10 cellular contexts compared by ENCODE assay signal in the genomic region with DNA sequence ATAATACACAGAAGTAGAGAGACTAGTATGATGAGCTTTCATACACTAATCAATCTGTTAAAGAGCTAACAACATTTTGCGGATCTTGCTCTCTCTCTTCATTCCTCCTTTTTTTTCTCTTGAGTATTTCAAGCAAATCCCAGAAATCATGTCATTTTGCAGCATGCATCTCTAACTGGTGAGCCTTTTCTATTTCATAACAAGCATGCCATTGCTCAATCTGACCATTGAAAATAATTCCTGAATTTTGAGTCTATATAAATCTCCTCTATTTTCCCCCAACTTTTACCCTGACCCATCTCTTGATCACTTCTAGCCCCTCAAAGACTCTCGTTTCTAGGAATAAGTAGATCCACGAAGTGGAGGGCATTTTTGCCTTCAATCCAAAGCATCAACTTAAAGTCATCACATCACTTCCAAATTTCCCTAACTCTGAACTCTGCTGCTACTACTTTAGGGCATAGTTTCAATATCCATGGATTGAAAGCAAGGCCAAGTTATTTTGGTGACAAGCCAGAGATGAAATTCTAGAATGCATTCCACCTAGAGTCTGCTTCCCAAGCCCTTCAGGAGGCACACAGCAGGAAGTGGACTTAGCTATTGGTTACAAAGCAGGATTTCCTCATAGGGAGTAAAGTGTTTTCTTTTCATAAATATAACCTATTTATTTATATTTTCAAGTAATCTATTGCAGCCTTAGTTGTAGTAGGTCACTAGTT.
DNase-seq lines count a peak whose midpoint lies in the region; ATAC-seq and TF ChIP-seq lines count a peak whose summit lies in the region.
"Had no signal": no experiment of that assay in that cellular context is flagged by ENCODE, and none has a peak within 500 bp of the region (broad histone marks: within the 10 kb centered on the region; RNA-seq: fewer than 3 reads in every experiment).

No MANE protein-coding gene starts in this region.

- H3K27me3 ChIP-seq in ACC112 (ENCODE audit: insufficient read depth, low read length) (no peaks in the 10 kb centered on the region), MG63 (no peaks in the 10 kb centered on the region)

- H3K27ac ChIP-seq in ACC112 (ENCODE audit: low read depth, low read length): peak overlapping the region; percentile 90

- no peak overlapping the region for H3K4me3 Mint-ChIP-seq in activated T-helper 2 cell treated with anti-CD3 and anti-CD28 coated beads, Interferon-gamma antibody, Interleukin-2, Interleukin-4, amounts not matched to agents 10 μg/mL and 5 μg/mL and 100 μg/mL, durations not matched to agents 14 hours and 24 hours and 36 hours (ENCODE audit: low read depth)
- H3K4me3 Mint-ChIP-seq in T-cell: no peak overlapping the region
- H3K4me3 Mint-ChIP-seq: activated T-cell treated with anti-CD3 and anti-CD28 coated beads, Interleukin-2, amount 50 U/mL, for 4 hours had no signal

- POLR2A ChIA-PET in T-cell (lab: Charles Lee): no interaction called here

- H3K36me3 ChIP-seq in ACC112 (ENCODE audit: insufficient read depth, low read length): no peaks in the 10 kb centered on the region
- H3K36me3 ChIP-seq in MG63: no peaks in the 10 kb centered on the region

- intact Hi-C loops in activated T-helper 2 cell treated with anti-CD3 and anti-CD28 coated beads, Interferon-gamma antibody, Interleukin-2, Interleukin-4, amounts not matched to agents 10 μg/mL and 5 μg/mL and 100 μg/mL, durations not matched to agents 14 hours and 24 hours and 36 hours (cut with micrococcal nuclease): no loop called here

- H3K4me3 ChIP-seq in ACC112 (ENCODE audit: low read depth, low read length) (peak overlapping the region; percentile 12; the same call in 1 of the 2 replicates), MG63 (no peak overlapping the region)

- DNase-seq in MG63 (peak; percentile 73), fibroblast of gingiva (ENCODE audit: low read depth) (peak; percentile 85), omental fat pad (ENCODE audit: low spot score) (no peak), T-cell (no peak), GM19238 (ENCODE audit: insufficient read length, low spot score) (no peak)
- DNase-seq in activated T-helper 2 cell treated with anti-CD3 and anti-CD28 coated beads, Interferon-gamma antibody, Interleukin-2, Interleukin-4, amounts not matched to agents 10 μg/mL and 5 μg/mL and 100 μg/mL, durations not matched to agents 14 hours and 24 hours and 36 hours (ENCODE audit: low spot score): no peak
- DNase-seq: activated T-cell treated with anti-CD3 and anti-CD28 coated beads, Interleukin-2, amount 50 U/mL, for 4 hours; nucleus accumbens had no signal

- peak overlapping the region; percentile 66 for H2AFZ ChIP-seq in ACC112 (ENCODE audit: low read length, unreplicated experiment)

- H3K36me3 Mint-ChIP-seq in activated T-helper 2 cell treated with anti-CD3 and anti-CD28 coated beads, Interferon-gamma antibody, Interleukin-2, Interleukin-4, amounts not matched to agents 10 μg/mL and 5 μg/mL and 100 μg/mL, durations not matched to agents 14 hours and 24 hours and 36 hours (ENCODE audit: low read depth): no peaks in the 10 kb centered on the region
- H3K36me3 Mint-ChIP-seq in T-cell: no peaks in the 10 kb centered on the region

- H3K9me3 Mint-ChIP-seq in activated T-helper 2 cell treated with anti-CD3 and anti-CD28 coated beads, Interferon-gamma antibody, Interleukin-2, Interleukin-4, amounts not matched to agents 10 μg/mL and 5 μg/mL and 100 μg/mL, durations not matched to agents 14 hours and 24 hours and 36 hours: no peaks in the 10 kb centered on the region
- H3K9me3 Mint-ChIP-seq in T-cell: no peaks in the 10 kb centered on the region
- H3K9me3 Mint-ChIP-seq: activated T-cell treated with anti-CD3 and anti-CD28 coated beads, Interleukin-2, amount 50 U/mL, for 4 hours had no signal

- H3K9me3 ChIP-seq in MG63: no peaks in the 10 kb centered on the region

- TF ChIP-seq CTCF in omental fat pad (IDR thresholded peaks at IDR 0.05): no peak

- ATAC-seq in omental fat pad (ENCODE audit: low FRiP score): peak; percentile 43
- no peak for ATAC-seq in T-cell (replicated peaks in 1 of 4)
- no peak for ATAC-seq in HG02973 (IDR thresholded peaks at IDR 0.05; ENCODE audit: unreplicated experiment)
- ATAC-seq: activated T-cell treated with anti-CD3 and anti-CD28 coated beads, Interleukin-2, amount 50 U/mL, for 4 hours had no signal

- H3K27ac Mint-ChIP-seq in activated T-helper 2 cell treated with anti-CD3 and anti-CD28 coated beads, Interferon-gamma antibody, Interleukin-2, Interleukin-4, amounts not matched to agents 10 μg/mL and 5 μg/mL and 100 μg/mL, durations not matched to agents 14 hours and 24 hours and 36 hours: no peak overlapping the region
- H3K27ac Mint-ChIP-seq in T-cell: no peak overlapping the region

- peaks cover 3% of the 10 kb centered on the region for H3K4me1 Mint-ChIP-seq in activated T-helper 2 cell treated with anti-CD3 and anti-CD28 coated beads, Interferon-gamma antibody, Interleukin-2, Interleukin-4, amounts not matched to agents 10 μg/mL and 5 μg/mL and 100 μg/mL, durations not matched to agents 14 hours and 24 hours and 36 hours (ENCODE audit: low read depth)
- peaks cover 0 to 3% (median 0%) of the 10 kb centered on the region in 3 donors for H3K4me1 Mint-ChIP-seq in T-cell

- CTCF ChIA-PET in T-cell (lab: Charles Lee): interaction anchor here in 1 of 2 donors (0.9 to 1.4 kb wide), 2 partner anchors 47 to 378 kb away, joined by 3 to 7 read pairs; no protein-coding TSS in a partner anchor

- H3K27me3 Mint-ChIP-seq in activated T-helper 2 cell treated with anti-CD3 and anti-CD28 coated beads, Interferon-gamma antibody, Interleukin-2, Interleukin-4, amounts not matched to agents 10 μg/mL and 5 μg/mL and 100 μg/mL, durations not matched to agents 14 hours and 24 hours and 36 hours (ENCODE audit: low read depth): peaks cover 1% of the 10 kb centered on the region
- no peaks in the 10 kb centered on the region for H3K27me3 Mint-ChIP-seq in T-cell

- H3K79me2 ChIP-seq in ACC112 (ENCODE audit: control insufficient read depth, insufficient read depth, low read length, unreplicated experiment): no peaks in the 10 kb centered on the region

- peaks cover 41% of the 10 kb centered on the region for H3K4me1 ChIP-seq in ACC112 (ENCODE audit: control insufficient read depth, insufficient read depth, low read length, unreplicated experiment)

Comparison
In these comparisons a context has a peak if more than half of its experiments do, and no peak if none do; other contexts are left out.
1. DNase-seq: peak in MG63 (single experiment) and fibroblast of gingiva (single experiment); none in omental fat pad (single experiment), activated T-helper 2 cell treated with anti-CD3 and anti-CD28 coated beads, Interferon-gamma antibody, Interleukin-2, Interleukin-4, amounts not matched to agents 10 μg/mL and 5 μg/mL and 100 μg/mL, durations not matched to agents 14 hours and 24 hours and 36 hours (single experiment), T-cell (0 of 34) and GM19238 (single experiment).